8 cellular contexts compared by ENCODE assay signal in the genomic region with DNA sequence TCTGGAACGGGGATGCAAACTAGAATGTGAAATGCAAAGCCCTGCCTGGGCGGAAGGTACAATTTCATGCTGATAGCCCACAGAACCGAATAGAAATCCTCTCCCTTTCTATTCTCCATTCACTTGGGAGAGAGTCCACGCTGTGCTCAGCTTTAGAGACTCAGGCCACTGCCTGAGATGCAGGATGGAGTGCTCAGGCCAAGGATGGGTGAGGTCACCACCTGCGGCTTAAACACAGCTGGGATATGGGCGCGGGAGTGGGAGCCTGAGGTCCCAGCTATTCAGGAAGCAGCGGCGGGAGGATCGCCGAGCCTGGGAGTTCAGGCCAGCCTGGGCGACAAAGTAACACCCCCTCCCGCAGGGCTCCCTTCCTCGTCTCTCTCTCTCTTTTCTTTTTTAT. TPM values are rescaled to one million over a fixed set of nuclear protein-coding genes. Genes with fewer than 3 reads are reported as not detected.
DNase-seq lines count a peak whose midpoint lies in the region; ATAC-seq and TF ChIP-seq lines count a peak whose summit lies in the region.

No MANE protein-coding gene starts in this region.

- peaks cover 7% of the 10 kb centered on the region for H3K36me3 Mint-ChIP-seq in endodermal cell (ENCODE audit: low read depth)

- no peak overlapping the region for H3K27ac ChIP-seq in endodermal cell (ENCODE audit: low read depth, low read length)

- H3K9ac ChIP-seq in endodermal cell (ENCODE audit: extremely low read depth, low read length, poor library complexity, severe bottlenecking): no peak overlapping the region
- peak overlapping the region; percentile 55 for H3K9ac ChIP-seq in mucosa of stomach (ENCODE audit: low read length)

- peak overlapping the region; percentile 76 for H3K27ac Mint-ChIP-seq in endodermal cell

- H3K4me1 ChIP-seq in endodermal cell (ENCODE audit: control insufficient read depth, insufficient read depth, low read length) (peaks cover 3% of the 10 kb centered on the region), mucosa of stomach (ENCODE audit: control insufficient read depth, insufficient read depth, low read length) (peaks cover 11% of the 10 kb centered on the region)

- peaks cover 14% of the 10 kb centered on the region for H3K36me3 ChIP-seq in endodermal cell (ENCODE audit: control insufficient read depth, insufficient read depth, low read length)
- no peaks in the 10 kb centered on the region for H3K36me3 ChIP-seq in mucosa of stomach (ENCODE audit: control insufficient read depth, insufficient read depth, low read length)

- peak; percentile 88 for DNase-seq in DMS53 (lab: John Stamatoyannopoulos, UW)
- peak; percentile 81 for DNase-seq in RKO (ENCODE audit: low spot score)
- DNase-seq in endodermal cell: no peak
- DNase-seq in COR-L47 (lab: John Stamatoyannopoulos, UW): no peak
- no peak for DNase-seq in central memory CD4-positive, alpha-beta T cell

- ATAC-seq in GM21737 (IDR thresholded peaks at IDR 0.05; ENCODE audit: unreplicated experiment): peak; percentile 14
- ATAC-seq in GM21529 (IDR thresholded peaks at IDR 0.05; ENCODE audit: unreplicated experiment): no peak

- no peak for TF ChIP-seq CTCF in endodermal cell (conservative IDR thresholded peaks at IDR 0.05)

- H3K9me3 Mint-ChIP-seq in endodermal cell: no peaks in the 10 kb centered on the region

- 11 to 14% methylated on average over 4 to 9 of the region's 14 CpGs for WGBS in endodermal cell (ENCODE audit: insufficient coverage in 1 of 2, insufficient read length in 1 of 2), 2 experiments

- H3K27me3 Mint-ChIP-seq in endodermal cell (ENCODE audit: insufficient read depth): no peaks in the 10 kb centered on the region

- H3K4me1 Mint-ChIP-seq in endodermal cell: peaks cover 29% of the 10 kb centered on the region

- peak overlapping the region; percentile 96 for H3K4me3 ChIP-seq in endodermal cell (ENCODE audit: low read length)
- H3K4me3 ChIP-seq in mucosa of stomach (ENCODE audit: low read length): peak overlapping the region; percentile 25

- H3K27me3 ChIP-seq in endodermal cell (ENCODE audit: control insufficient read depth, insufficient read depth, low read length, poor library complexity, severe bottlenecking) (no peaks in the 10 kb centered on the region), mucosa of stomach (ENCODE audit: control insufficient read depth, insufficient read depth, low read length) (no peaks in the 10 kb centered on the region)

- H3K4me3 Mint-ChIP-seq in endodermal cell: peak overlapping the region; percentile 83

- no peaks in the 10 kb centered on the region for H3K9me3 ChIP-seq in endodermal cell (ENCODE audit: control insufficient read depth, low read length)
- no peaks in the 10 kb centered on the region for H3K9me3 ChIP-seq in mucosa of stomach (ENCODE audit: control insufficient read depth, low read length)

RNA-seq across cellular contexts. Expression of a gene that starts 0.4 kb away (rescaled TPM):
- total RNA-seq in endodermal cell: 10 to 100 TPM; 59.0 to 88.7 TPM
- 62.8 TPM for polyA plus RNA-seq in endodermal cell (2013, experiment 1 of 2)
- 60.8 TPM for polyA plus RNA-seq in endodermal cell (2013, experiment 2 of 2)

Comparison
In these comparisons a context has a peak if more than half of its experiments do, and no peak if none do; other contexts are left out.
1. DNase-seq: peak in DMS53 (single experiment) and RKO (single experiment); none in endodermal cell (single experiment), COR-L47 (single experiment) and central memory CD4-positive, alpha-beta T cell (single experiment).